In genomic region chr11:62548545-62549335, GRCh38 we compare ENCODE assay signal across 1 cellular context.
TF ChIP-seq lines count a peak whose summit lies in the region.

No MANE protein-coding gene starts in this region.

TF ChIP-seq in HepG2, 621 proteins besides CTCF, POLR2A, EP300 and RAD21 (continued from another document and continues in another):
- TF ChIP-seq ZHX2 (IDR thresholded peaks at IDR 0.05; ENCODE audit: low read depth) (no peak), ZHX2 (CRISPR knock-in tag; IDR thresholded peaks at IDR 0.05; ENCODE audit: borderline replicate concordance) (no peak), ZNF225 (CRISPR knock-in tag; IDR thresholded peaks at IDR 0.05) (no peak), RCOR2 (CRISPR knock-in tag; IDR thresholded peaks at IDR 0.05) (no peak), KLF12 (CRISPR knock-in tag; IDR thresholded peaks at IDR 0.05; ENCODE audit: borderline replicate concordance) (no peak), FOSL2 (CRISPR knock-in tag; IDR thresholded peaks at IDR 0.05) (peak; percentile 33), ZXDC (CRISPR knock-in tag; IDR thresholded peaks at IDR 0.05) (no peak), ZNF138 (CRISPR knock-in tag; IDR thresholded peaks at IDR 0.05; ENCODE audit: low read depth) (no peak), ZNF605 (CRISPR knock-in tag; IDR thresholded peaks at IDR 0.05) (peak; percentile 11; the same call in 1 of the 2 replicates), HES4 (CRISPR knock-in tag; IDR thresholded peaks at IDR 0.05; ENCODE audit: borderline replicate concordance) (no peak), TBL1XR1 (IDR thresholded peaks at IDR 0.05; ENCODE audit: borderline replicate concordance, low read length, partially characterized antibody) (no peak), ZNF34 (CRISPR knock-in tag; IDR thresholded peaks at IDR 0.05; ENCODE audit: borderline replicate concordance) (no peak), ZNF580 (CRISPR knock-in tag; IDR thresholded peaks at IDR 0.05; ENCODE audit: borderline replicate concordance, low read depth) (peak; percentile 42; the same call in 1 of the 2 replicates), ZNF614 (CRISPR knock-in tag; IDR thresholded peaks at IDR 0.05; ENCODE audit: borderline replicate concordance) (no peak), PRDM4 (CRISPR knock-in tag; IDR thresholded peaks at IDR 0.05; ENCODE audit: borderline replicate concordance) (no peak), ZNF501 (CRISPR knock-in tag; IDR thresholded peaks at IDR 0.05) (no peak), HMG20A (CRISPR knock-in tag; IDR thresholded peaks at IDR 0.05; ENCODE audit: borderline replicate concordance) (peak; percentile 37; the same call in 1 of the 2 replicates), U2AF1 (optimal IDR thresholded peaks at IDR 0.05; ENCODE audit: low read depth, low read length) (no peak), ZNF512 (CRISPR knock-in tag; IDR thresholded peaks at IDR 0.05) (no peak), MAZ (IDR thresholded peaks at IDR 0.05; ENCODE audit: borderline replicate concordance, low read depth, low read length) (no peak), MAZ (CRISPR knock-in tag; IDR thresholded peaks at IDR 0.05; ENCODE audit: low read depth) (0 out of 2 replicates have a peak, but pooled peaks have one; percentile 23), FOXA1 (IDR thresholded peaks at IDR 0.05) (no peak), FOXA1 (CRISPR knock-in tag; IDR thresholded peaks at IDR 0.05) (peak; percentile 89), ZNF512B (CRISPR knock-in tag; IDR thresholded peaks at IDR 0.05; ENCODE audit: borderline replicate concordance) (no peak), ZNF430 (CRISPR knock-in tag; IDR thresholded peaks at IDR 0.05) (no peak), SMAD3 (CRISPR knock-in tag; IDR thresholded peaks at IDR 0.05) (0 out of 2 replicates have a peak, but pooled peaks have one; percentile 61), ZNF33A (CRISPR knock-in tag; IDR thresholded peaks at IDR 0.05; ENCODE audit: borderline replicate concordance) (no peak), RBAK (CRISPR knock-in tag; IDR thresholded peaks at IDR 0.05) (no peak), CBX5 (CRISPR knock-in tag; IDR thresholded peaks at IDR 0.05; ENCODE audit: borderline replicate concordance) (no peak), NFE2L1 (CRISPR knock-in tag; IDR thresholded peaks at IDR 0.05; ENCODE audit: borderline replicate concordance) (no peak), FOXO1 (CRISPR knock-in tag; IDR thresholded peaks at IDR 0.05) (peak; percentile 78), SSRP1 (CRISPR knock-in tag; IDR thresholded peaks at IDR 0.05) (no peak), NKX3-1 (CRISPR knock-in tag; IDR thresholded peaks at IDR 0.05) (no peak), NCOR1 (IDR thresholded peaks at IDR 0.05; ENCODE audit: borderline replicate concordance, low read length) (no peak), ZSCAN12 (CRISPR knock-in tag; IDR thresholded peaks at IDR 0.05) (no peak), ZBTB4 (CRISPR knock-in tag; IDR thresholded peaks at IDR 0.05; ENCODE audit: borderline replicate concordance) (no peak), ZNF431 (CRISPR knock-in tag; IDR thresholded peaks at IDR 0.05; ENCODE audit: borderline replicate concordance, low read depth) (no peak)
